Comparison of ENCODE assay signal across 1 cellular context in genomic region chr20:19757487-19757972, GRCh38.
A peak's percentile ranks its signal among the peaks of the same experiment; 100 is the strongest.
TF ChIP-seq lines count a peak whose summit lies in the region.

No MANE protein-coding gene starts in this region.

TF ChIP-seq in HepG2, 621 proteins besides CTCF, POLR2A, EP300 and RAD21 (continued from another document and continues in another):
- TF ChIP-seq GLMP (CRISPR knock-in tag; IDR thresholded peaks at IDR 0.05; ENCODE audit: borderline replicate concordance) (no peak), ZSCAN20 (CRISPR knock-in tag; IDR thresholded peaks at IDR 0.05; ENCODE audit: borderline replicate concordance) (no peak; the same call in 1 of the 2 replicates), CREM (IDR thresholded peaks at IDR 0.05) (no peak), CREM (CRISPR knock-in tag; IDR thresholded peaks at IDR 0.05) (no peak), HOXD1 (CRISPR knock-in tag; IDR thresholded peaks at IDR 0.05) (peak; percentile 65; the same call in 1 of the 2 replicates), PRPF4 (IDR thresholded peaks at IDR 0.05; ENCODE audit: low read depth, low read length, poor library complexity, severe bottlenecking) (no peak), MBD4 (IDR thresholded peaks at IDR 0.05; ENCODE audit: borderline replicate concordance, low read length) (no peak), KDM5A (IDR thresholded peaks at IDR 0.05; ENCODE audit: borderline replicate concordance, low read length) (no peak), ZBTB44 (CRISPR knock-in tag; IDR thresholded peaks at IDR 0.05) (no peak), ZNF510 (CRISPR knock-in tag; IDR thresholded peaks at IDR 0.05; ENCODE audit: low read depth) (no peak), GTF3A (CRISPR knock-in tag; conservative IDR thresholded peaks at IDR 0.05) (no peak), NCOA1 (CRISPR knock-in tag; IDR thresholded peaks at IDR 0.05) (no peak), CEBPG (CRISPR knock-in tag; IDR thresholded peaks at IDR 0.05) (no peak), ATF4 (CRISPR knock-in tag; IDR thresholded peaks at IDR 0.05) (no peak; a peak in 1 of 4 replicates), PRDM15 (CRISPR knock-in tag; IDR thresholded peaks at IDR 0.05) (no peak), NAIF1 (CRISPR knock-in tag; IDR thresholded peaks at IDR 0.05; ENCODE audit: borderline replicate concordance) (no peak; the same call in 1 of the 2 replicates), HDAC1 (CRISPR knock-in tag; IDR thresholded peaks at IDR 0.05) (no peak; the same call in 1 of the 2 replicates), ZFY (CRISPR knock-in tag; IDR thresholded peaks at IDR 0.05) (peak; percentile 82), GPN1 (CRISPR knock-in tag; IDR thresholded peaks at IDR 0.05; ENCODE audit: borderline replicate concordance) (no peak), MXI1 (IDR thresholded peaks at IDR 0.05; ENCODE audit: borderline replicate concordance, low read depth, low read length) (no peak), KMT2A (CRISPR knock-in tag; IDR thresholded peaks at IDR 0.05) (no peak), ZNF766 (CRISPR knock-in tag; IDR thresholded peaks at IDR 0.05; ENCODE audit: borderline replicate concordance) (no peak), HNF4A (CRISPR knock-in tag; IDR thresholded peaks at IDR 0.05) (no peak), ATF5 (CRISPR knock-in tag; IDR thresholded peaks at IDR 0.05; ENCODE audit: low read depth) (no peak), AGO1 (IDR thresholded peaks at IDR 0.05; ENCODE audit: low read depth, low read length, poor library complexity, severe bottlenecking) (no peak), ZNF746 (CRISPR knock-in tag; IDR thresholded peaks at IDR 0.05) (no peak; the same call in 1 of the 2 replicates), LRRFIP1 (CRISPR knock-in tag; conservative IDR thresholded peaks at IDR 0.05) (no peak), NFYB (CRISPR knock-in tag; IDR thresholded peaks at IDR 0.05) (peak; percentile 30; the same call in 1 of the 2 replicates), TGIF2 (CRISPR knock-in tag; IDR thresholded peaks at IDR 0.05) (no peak; the same call in 1 of the 2 replicates), ZNF513 (CRISPR knock-in tag; conservative IDR thresholded peaks at IDR 0.05) (no peak), MAFF (IDR thresholded peaks at IDR 0.05; ENCODE audit: low read depth, low read length) (no peak), ARID5B (CRISPR knock-in tag; IDR thresholded peaks at IDR 0.05) (no peak), FOXO4 (CRISPR knock-in tag; conservative IDR thresholded peaks at IDR 0.05) (no peak), ZNF296 (CRISPR knock-in tag; conservative IDR thresholded peaks at IDR 0.05) (no peak), ZBTB42 (CRISPR knock-in tag; IDR thresholded peaks at IDR 0.05) (no peak), MYPOP (CRISPR knock-in tag; IDR thresholded peaks at IDR 0.05) (peak; percentile 88), IRF9 (CRISPR knock-in tag; IDR thresholded peaks at IDR 0.05; ENCODE audit: borderline replicate concordance) (peak; percentile 75; the same call in 1 of the 2 replicates), NONO (IDR thresholded peaks at IDR 0.05) (no peak), NONO (CRISPR knock-in tag; conservative IDR thresholded peaks at IDR 0.05) (no peak), SIN3B (IDR thresholded peaks at IDR 0.05; ENCODE audit: low read length) (no peak)
